ENCODE assay signal across 13 cellular contexts in genomic region chr2:165895974-165896373, GRCh38. TPM values are rescaled to one million over a fixed set of nuclear protein-coding genes. Genes with fewer than 3 reads are reported as not detected.
DNase-seq lines count a peak whose midpoint lies in the region; ATAC-seq, FAIRE-seq and TF ChIP-seq lines count a peak whose summit lies in the region.
"Had no signal": no experiment of that assay in that cellular context is flagged by ENCODE, and none has a peak within 500 bp of the region (broad histone marks: within the 10 kb centered on the region; RNA-seq: fewer than 3 reads in every experiment).

No MANE protein-coding gene starts in this region.

- H3K4me2 ChIP-seq in GM12878 (ENCODE audit: control insufficient read depth, insufficient read depth) (no peak overlapping the region), mesenchymal stem cell (ENCODE audit: low read length, poor library complexity, severe bottlenecking) (no peak overlapping the region)

- FAIRE-seq in GM12878 (lab: Jason Lieb, UNC), result no peak
- FAIRE-seq: RCC 7860, TTC549 had no signal

- TF ChIP-seq RAD21 in GM12878 (IDR thresholded peaks at IDR 0.05; ENCODE audit: insufficient read depth, low read depth, low read length), result no peak

- WGBS in GM12878 (ENCODE audit: insufficient coverage, insufficient replicate concordance, low lambda C conversion rate, missing lambda C conversion rate), result 40% methylated on average over 1 of the region's 1 CpG
- 91% methylated on average over 1 of the region's 1 CpG for WGBS in prostate gland
- 100% methylated on average over 1 of the region's 1 CpG for WGBS in mesenchymal stem cell

- H3K27me3 Mint-ChIP-seq in activated CD8-positive, alpha-beta T cell treated with anti-CD3 and anti-CD28 coated beads for 36 hours, result no peaks in the 10 kb centered on the region

- no peaks in the 10 kb centered on the region for H3K9me3 ChIP-seq in GM12878 (replicated peaks; ENCODE audit: control insufficient read depth, insufficient read depth, low read length)
- no peaks in the 10 kb centered on the region for H3K9me3 ChIP-seq in prostate gland
- H3K9me3 ChIP-seq in mesenchymal stem cell (ENCODE audit: control insufficient read depth, low read length), result no peaks in the 10 kb centered on the region
- H3K9me3 ChIP-seq: breast epithelium, esophagus squamous epithelium had no signal

- H2BK5ac ChIP-seq in mesenchymal stem cell (ENCODE audit: low read depth, low read length, poor library complexity, severe bottlenecking), result no peak overlapping the region

- TF ChIP-seq CTCF in GM12878 (IDR thresholded peaks at IDR 0.05 in 2 of 3, conservative IDR thresholded peaks at IDR 0.05 in 1 of 3; ENCODE audit: control insufficient read depth in 2 of 3, extremely low read depth in 1 of 3, insufficient read depth in 1 of 3, low read depth in 3 of 3, low read length in 3 of 3) (no peak), prostate gland (IDR thresholded peaks at IDR 0.05) (no peak)
- no peak for TF ChIP-seq CTCF in activated CD8-positive, alpha-beta T cell treated with anti-CD3 and anti-CD28 coated beads for 36 hours (IDR thresholded peaks at IDR 0.05)

- no peaks in the 10 kb centered on the region for H3K4me1 Mint-ChIP-seq in activated CD8-positive, alpha-beta T cell treated with anti-CD3 and anti-CD28 coated beads for 36 hours (ENCODE audit: low read depth)

- H2AFZ ChIP-seq in GM12878 (ENCODE audit: control insufficient read depth, low read depth, low read length) (no peak overlapping the region), mesenchymal stem cell (ENCODE audit: low read depth, low read length) (no peak overlapping the region)

- no peak overlapping the region for H2BK15ac ChIP-seq in mesenchymal stem cell (ENCODE audit: low read depth, poor library complexity, severe bottlenecking)

- H4K91ac ChIP-seq in mesenchymal stem cell (ENCODE audit: low read length), result no peak overlapping the region

- intact Hi-C loops in GM12878 (cut with micrococcal nuclease; ENCODE audit: unreplicated experiment), result no loop called here
- intact Hi-C loops in activated CD8-positive, alpha-beta T cell treated with anti-CD3 and anti-CD28 coated beads for 36 hours (cut with micrococcal nuclease), result no loop called here
- intact Hi-C loops in prostate gland (cut with DNase I), result no loop called here

- TF ChIP-seq POLR2A in GM12878 (IDR thresholded peaks at IDR 0.05; ENCODE audit: low read depth, low read length) (no peak), prostate gland (IDR thresholded peaks at IDR 0.05) (no peak)

- H4K8ac ChIP-seq in mesenchymal stem cell (ENCODE audit: low read length), result no peak overlapping the region

- H3K79me2 ChIP-seq in GM12878 (ENCODE audit: control insufficient read depth, insufficient read depth, low read length), result no peaks in the 10 kb centered on the region

- POLR2A ChIA-PET in GM12878 (lab: Charles Lee), result interaction anchor here (0.6 to 1.4 kb wide), 2 partner anchors 57 to 270 kb away, joined by 3 read pairs; no protein-coding TSS in a partner anchor
- POLR2A ChIA-PET in activated CD8-positive, alpha-beta T cell treated with anti-CD3 and anti-CD28 coated beads for 36 hours (lab: Charles Lee), result no interaction called here

- H2BK120ac ChIP-seq in mesenchymal stem cell (ENCODE audit: low read depth, low read length), result no peak overlapping the region

- H3K4me3 Mint-ChIP-seq in activated CD8-positive, alpha-beta T cell treated with anti-CD3 and anti-CD28 coated beads for 36 hours, result no peak overlapping the region

- RAD21 ChIA-PET in GM12878 (lab: Charles Lee; ENCODE audit: unreplicated experiment), result interaction anchor here (1.0 kb wide), 1 partner anchor 18 kb away, joined by 3 read pairs; no protein-coding TSS in a partner anchor

- H3K36me3 ChIP-seq in GM12878 (ENCODE audit: control insufficient read depth in 2 of 2, insufficient read depth in 2 of 2, low read length in 1 of 2) (peaks cover 0 to 4% of the 10 kb centered on the region in 2 experiments; a peak in 3 of 4 replicates), prostate gland (no peaks in the 10 kb centered on the region), mesenchymal stem cell (ENCODE audit: control insufficient read depth in 1 of 2, insufficient read depth in 2 of 2, low read depth in 1 of 2, low read length in 2 of 2) (peaks cover 12 to 68% of the 10 kb centered on the region in 2 experiments)
- H3K36me3 ChIP-seq: breast epithelium had no signal

- H2BK12ac ChIP-seq in mesenchymal stem cell (ENCODE audit: low read length in 2 of 2), result no peak overlapping the region

- peaks cover 9% of the 10 kb centered on the region for H3K4me1 ChIP-seq in GM12878 (ENCODE audit: control insufficient read depth, insufficient read depth, low read length)
- H3K4me1 ChIP-seq in prostate gland (replicated peaks), result no peaks in the 10 kb centered on the region
- no peaks in the 10 kb centered on the region for H3K4me1 ChIP-seq in mesenchymal stem cell (ENCODE audit: control insufficient read depth, insufficient read depth, low read depth, low read length)

- H3K27ac ChIP-seq in GM12878 (ENCODE audit: control insufficient read depth, insufficient read depth), result peak overlapping the region; percentile 60
- no peak overlapping the region for H3K27ac ChIP-seq in prostate gland
- no peak overlapping the region for H3K27ac ChIP-seq in mesenchymal stem cell (ENCODE audit: low read length, poor library complexity, severe bottlenecking)
- H3K27ac ChIP-seq: breast epithelium, esophagus squamous epithelium had no signal

- H3K18ac ChIP-seq in mesenchymal stem cell (ENCODE audit: low read depth in 1 of 2, low read length in 2 of 2), result no peak overlapping the region

- H2AK5ac ChIP-seq in mesenchymal stem cell (ENCODE audit: low read length, severe bottlenecking), result no peak overlapping the region

- DNase-seq in GM12878 (ENCODE audit: low read depth, low spot score) (peak; percentile 17), prostate gland (ENCODE audit: low spot score) (no peak), NCI-H69 (lab: John Stamatoyannopoulos, UW) (no peak), mesenchymal stem cell (no peak)
- no peak for DNase-seq in activated CD8-positive, alpha-beta T cell treated with anti-CD3 and anti-CD28 coated beads for 36 hours
- DNase-seq: esophagus squamous epithelium, NCI-H1105 treated with DMSO at 0.1 percent for 48 hours had no signal

- no peak overlapping the region for H3K27ac Mint-ChIP-seq in activated CD8-positive, alpha-beta T cell treated with anti-CD3 and anti-CD28 coated beads for 36 hours

- no peak overlapping the region for H3K14ac ChIP-seq in mesenchymal stem cell (ENCODE audit: low read length in 2 of 2)

- H3K9ac ChIP-seq in GM12878 (ENCODE audit: control insufficient read depth, insufficient read depth, low read length) (no peak overlapping the region), mesenchymal stem cell (ENCODE audit: low read length) (no peak overlapping the region)

- H3K36me3 Mint-ChIP-seq in activated CD8-positive, alpha-beta T cell treated with anti-CD3 and anti-CD28 coated beads for 36 hours (ENCODE audit: low read depth), result peaks cover 42% of the 10 kb centered on the region

- no peak overlapping the region for H3K23ac ChIP-seq in mesenchymal stem cell (ENCODE audit: low read length in 2 of 2)

- no TSS peak for BruUV-seq in GM12878 (replicated peaks; lab: Mats Ljungman, UMichigan)

- no peaks in the 10 kb centered on the region for H3K79me1 ChIP-seq in mesenchymal stem cell (replicated peaks; ENCODE audit: low read length, poor library complexity, severe bottlenecking)

- CTCF ChIA-PET in GM12878 (lab: Yijun Ruan, JAX), result no interaction called here
- CTCF ChIA-PET in activated CD8-positive, alpha-beta T cell treated with anti-CD3 and anti-CD28 coated beads for 36 hours (lab: Charles Lee), result no interaction called here

- no peak overlapping the region for H3K4ac ChIP-seq in mesenchymal stem cell (ENCODE audit: low read depth in 1 of 2, low read length in 2 of 2)

- H3K27me3 ChIP-seq in GM12878 (replicated peaks in 1 of 2; ENCODE audit: control insufficient read depth in 2 of 2, insufficient read depth in 2 of 2, low read length in 1 of 2) (no peaks in the 10 kb centered on the region), prostate gland (replicated peaks; ENCODE audit: insufficient read depth) (no peaks in the 10 kb centered on the region), mesenchymal stem cell (ENCODE audit: control insufficient read depth in 1 of 2, insufficient read depth in 1 of 2, low read length in 2 of 2) (no peaks in the 10 kb centered on the region)
- H3K27me3 ChIP-seq: breast epithelium, esophagus squamous epithelium had no signal

- in situ Hi-C loops in GM12878 (cut with MboI), result no loop called here

- TF ChIP-seq EP300 in GM12878 (IDR thresholded peaks at IDR 0.05; ENCODE audit: borderline replicate concordance in 1 of 2, control insufficient read depth in 1 of 2, low read depth in 2 of 2, low read length in 2 of 2), result no peak

- ATAC-seq in GM18861 (IDR thresholded peaks at IDR 0.05; ENCODE audit: unreplicated experiment) (peak; percentile 90), GM21423 (IDR thresholded peaks at IDR 0.05; ENCODE audit: unreplicated experiment) (peak; percentile 84), HG03060 (IDR thresholded peaks at IDR 0.05; ENCODE audit: low read depth, unreplicated experiment) (peak; percentile 96), GM12878 (peak; percentile 91)
- no peak for ATAC-seq in activated CD8-positive, alpha-beta T cell treated with anti-CD3 and anti-CD28 coated beads for 36 hours

- H4K20me1 ChIP-seq in GM12878 (ENCODE audit: control insufficient read depth, insufficient read depth), result no peaks in the 10 kb centered on the region

- SMC1A ChIA-PET in GM12878 (lab: Charles Lee; ENCODE audit: uncharacterized antibody, unreplicated experiment), result interaction anchor here (0.9 to 1.2 kb wide), 2 partner anchors 21 to 24 kb away, joined by 3 read pairs; no protein-coding TSS in a partner anchor

- H3K4me3 ChIP-seq in GM12878 (no peak overlapping the region), prostate gland (no peak overlapping the region), mesenchymal stem cell (ENCODE audit: insufficient read depth in 1 of 2, low read depth in 1 of 2, low read length in 2 of 2) (no peak overlapping the region)
- H3K4me3 ChIP-seq: breast epithelium, esophagus squamous epithelium had no signal

- no peaks in the 10 kb centered on the region for H3K9me3 Mint-ChIP-seq in activated CD8-positive, alpha-beta T cell treated with anti-CD3 and anti-CD28 coated beads for 36 hours

RNA-seq across cellular contexts. Expression of gene TTC21B, which starts 57.6 kb away (rescaled TPM):
- total RNA-seq in GM12878 (2013; cell fraction: nucleolus; rRNA removed), result 106 and 107 TPM in 2 replicates
- total RNA-seq in GM12878 (2014; rRNA removed), result 14.4 and 17.1 TPM in 2 replicates
- 17.4 and 20.3 TPM in 2 replicates for total RNA-seq in GM12878 (2014; rRNA removed; fragmentation: Illumina TruSeq; extraction: Trizol)
- 9.8 and 13.4 TPM in 2 replicates for total RNA-seq in GM12878 (2021)
- polyA plus RNA-seq in GM12878 (2011; ENCODE audit: low read depth), result 3.6 TPM
- polyA plus RNA-seq in GM12878 (2011; rRNA removed), result 22.4 and 33.8 TPM in 2 replicates
- 8.2 and 11.1 TPM in 2 replicates for polyA plus RNA-seq in GM12878 (2011; cell fraction: cytosol; rRNA removed)
- 25.1 and 26.7 TPM in 2 replicates for polyA plus RNA-seq in GM12878 (2011; cell fraction: nucleus; rRNA removed)
- 5.3 and 6.9 TPM in 2 replicates for polyA plus RNA-seq in GM12878 (2012)
- polyA plus RNA-seq in GM12878 (2014; fragmentation: Illumina TruSeq; extraction: Trizol), result 8.1 and 9.4 TPM in 2 replicates
- 1 to 10 TPM; 2.7 to 3.5 TPM for polyA plus RNA-seq in GM12878 (2014; fragmentation: Nextera tagmentation; extraction: Ambion mirVana)
- polyA plus RNA-seq in GM12878 (2014; rRNA removed), result 8.8 and 13.2 TPM in 2 replicates
- 1 to 10 TPM; 9.3 to 9.4 TPM for polyA plus RNA-seq in GM12878 (2016; fragmentation: Nextera tagmentation; extraction: Ambion mirVana)
- polyA minus RNA-seq in GM12878 (2011; rRNA and poly(A)+ RNA removed), result 24.4 and 37.1 TPM in 2 replicates
- 6.8 and 7.8 TPM in 2 replicates for polyA minus RNA-seq in GM12878 (2011; cell fraction: cytosol; rRNA and poly(A)+ RNA removed)
- polyA minus RNA-seq in GM12878 (2011; cell fraction: nucleus; rRNA and poly(A)+ RNA removed), result 34.2 and 44.8 TPM in 2 replicates
- total RNA-seq in activated CD8-positive, alpha-beta T cell treated with anti-CD3 and anti-CD28 coated beads for 36 hours, result 10 to 100 TPM; 22.1 to 24.1 TPM
- total RNA-seq in prostate gland, result 10 to 100 TPM; 28.0 to 49.6 TPM
- 3.5 TPM for polyA plus RNA-seq in mesenchymal stem cell (2013, experiment 1 of 2)
- polyA plus RNA-seq in mesenchymal stem cell (2013, experiment 2 of 2), result 3.1 TPM
